Comparison of ENCODE assay signal across 1 cellular context in the genomic region with DNA sequence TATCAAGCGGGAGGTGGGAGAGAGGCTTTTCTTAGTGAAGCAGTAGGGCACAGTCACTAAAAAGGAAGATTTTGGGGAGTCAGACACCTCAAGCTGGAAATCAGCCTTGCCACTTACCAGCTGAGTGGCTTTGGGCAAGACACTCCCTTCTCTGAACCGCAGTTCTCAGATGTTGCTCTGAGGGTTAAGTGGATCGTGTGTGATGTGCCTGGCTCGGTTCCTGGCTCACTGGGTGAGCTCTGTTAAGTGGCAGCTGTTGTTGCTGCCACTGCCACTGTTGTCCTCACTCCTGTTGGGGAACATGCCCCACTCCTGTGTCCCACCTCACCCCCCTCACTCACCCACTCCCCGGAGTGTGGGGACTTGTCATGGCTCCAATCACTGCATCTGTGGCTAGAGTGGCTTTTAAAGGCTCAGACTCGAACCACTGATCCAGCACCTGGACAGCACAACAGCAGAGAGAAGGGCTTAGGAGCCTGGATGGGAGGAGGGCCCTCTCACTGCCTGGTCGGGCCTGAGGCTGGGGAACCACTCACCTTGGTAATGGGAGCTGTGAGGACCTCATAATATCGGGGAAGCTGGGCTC.
TF ChIP-seq lines count a peak whose summit lies in the region.

No MANE protein-coding gene starts in this region.

TF ChIP-seq in HepG2, 621 proteins besides CTCF, POLR2A, EP300 and RAD21:
- TF ChIP-seq ZBTB1 (CRISPR knock-in tag; IDR thresholded peaks at IDR 0.05; ENCODE audit: borderline replicate concordance): no peak
- TF ChIP-seq, protein P1, sequence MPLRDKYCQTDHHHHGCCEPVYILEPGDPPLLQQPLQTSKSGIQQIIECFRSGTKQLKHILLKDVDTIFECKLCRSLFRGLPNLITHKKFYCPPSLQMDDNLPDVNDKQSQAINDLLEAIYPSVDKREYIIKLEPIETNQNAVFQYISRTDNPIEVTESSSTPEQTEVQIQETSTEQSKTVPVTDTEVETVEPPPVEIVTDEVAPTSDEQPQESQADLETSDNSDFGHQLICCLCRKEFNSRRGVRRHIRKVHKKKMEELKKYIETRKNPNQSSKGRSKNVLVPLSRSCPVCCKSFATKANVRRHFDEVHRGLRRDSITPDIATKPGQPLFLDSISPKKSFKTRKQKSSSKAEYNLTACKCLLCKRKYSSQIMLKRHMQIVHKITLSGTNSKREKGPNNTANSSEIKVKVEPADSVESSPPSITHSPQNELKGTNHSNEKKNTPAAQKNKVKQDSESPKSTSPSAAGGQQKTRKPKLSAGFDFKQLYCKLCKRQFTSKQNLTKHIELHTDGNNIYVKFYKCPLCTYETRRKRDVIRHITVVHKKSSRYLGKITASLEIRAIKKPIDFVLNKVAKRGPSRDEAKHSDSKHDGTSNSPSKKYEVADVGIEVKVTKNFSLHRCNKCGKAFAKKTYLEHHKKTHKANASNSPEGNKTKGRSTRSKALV (CRISPR knock-in tag; IDR thresholded peaks at IDR 0.05): no peak
- TF ChIP-seq SP4 (CRISPR knock-in tag; IDR thresholded peaks at IDR 0.05): no peak
- no peak for TF ChIP-seq ZNF3 (CRISPR knock-in tag; IDR thresholded peaks at IDR 0.05)
- TF ChIP-seq ZNF383 (CRISPR knock-in tag; IDR thresholded peaks at IDR 0.05; ENCODE audit: borderline replicate concordance): no peak
- no peak for TF ChIP-seq RBAK (CRISPR knock-in tag; IDR thresholded peaks at IDR 0.05)
- TF ChIP-seq DR1 (CRISPR knock-in tag; IDR thresholded peaks at IDR 0.05): no peak
- no peak for TF ChIP-seq HES4 (CRISPR knock-in tag; IDR thresholded peaks at IDR 0.05; ENCODE audit: borderline replicate concordance)
- TF ChIP-seq CAMTA2 (CRISPR knock-in tag; IDR thresholded peaks at IDR 0.05; ENCODE audit: borderline replicate concordance): no peak
- no peak for TF ChIP-seq ZBTB7B (CRISPR knock-in tag; IDR thresholded peaks at IDR 0.05)
- no peak for TF ChIP-seq MTA3 (CRISPR knock-in tag; IDR thresholded peaks at IDR 0.05)
- TF ChIP-seq GLI4 (CRISPR knock-in tag; IDR thresholded peaks at IDR 0.05; ENCODE audit: borderline replicate concordance): no peak
- TF ChIP-seq ZNF766 (CRISPR knock-in tag; IDR thresholded peaks at IDR 0.05; ENCODE audit: borderline replicate concordance): no peak
- TF ChIP-seq, protein P2, sequence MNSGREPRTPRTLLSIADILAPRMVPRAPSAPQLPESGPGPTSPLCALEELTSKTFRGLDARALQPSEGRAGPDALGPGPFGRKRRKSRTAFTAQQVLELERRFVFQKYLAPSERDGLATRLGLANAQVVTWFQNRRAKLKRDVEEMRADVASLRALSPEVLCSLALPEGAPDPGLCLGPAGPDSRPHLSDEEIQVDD (CRISPR knock-in tag; IDR thresholded peaks at IDR 0.05; ENCODE audit: borderline replicate concordance): no peak
- no peak for TF ChIP-seq JUN (CRISPR knock-in tag; IDR thresholded peaks at IDR 0.05)
